Comparison of ENCODE assay signal across 8 cellular contexts in the genomic region with DNA sequence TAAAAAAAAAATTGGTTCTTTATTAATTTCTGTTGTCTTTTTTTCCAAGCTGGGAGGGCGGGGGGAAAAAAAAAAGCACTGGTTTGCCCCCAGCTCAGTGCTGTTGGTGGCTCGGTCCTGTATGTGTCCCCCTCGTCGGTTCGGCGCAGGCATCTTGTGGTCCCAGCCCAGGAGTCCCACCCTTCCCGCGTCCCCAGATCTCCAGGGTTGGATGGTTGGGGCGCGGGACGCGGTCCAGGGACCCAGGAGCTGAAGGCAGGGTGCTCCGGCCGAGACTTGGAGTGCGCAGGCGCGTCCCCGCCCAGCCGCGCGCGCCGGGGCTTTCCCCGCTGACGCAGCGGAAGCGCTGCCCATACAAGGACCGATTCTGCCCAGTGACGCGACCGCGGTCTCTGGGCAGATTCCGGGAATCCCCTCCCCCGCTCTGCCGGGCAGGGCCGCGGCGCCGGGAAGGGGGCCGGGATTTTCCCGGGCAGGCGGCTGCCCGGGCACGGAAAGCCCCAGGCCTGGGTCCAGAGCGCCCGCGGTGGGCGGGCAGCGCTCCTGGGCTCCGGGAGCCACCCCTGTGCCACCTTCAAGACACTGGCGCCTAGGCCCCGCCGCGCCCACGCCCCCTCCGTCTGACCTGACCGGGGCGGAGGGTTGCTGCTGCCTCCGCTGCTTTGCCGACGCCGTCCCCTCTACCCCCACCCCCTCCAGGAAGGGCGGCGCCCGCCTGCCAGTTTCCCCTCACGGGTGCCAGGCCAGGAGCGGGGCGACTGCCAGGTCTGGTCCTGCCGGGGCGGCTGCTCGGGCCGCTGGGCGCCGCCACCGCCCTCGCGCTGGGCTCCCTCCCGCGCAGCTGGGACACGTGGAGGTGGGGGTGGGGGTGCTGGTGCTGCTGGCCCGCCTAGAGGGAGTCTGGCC. TPM values are rescaled to one million over a fixed set of nuclear protein-coding genes. Genes with fewer than 3 reads are reported as not detected.
DNase-seq lines count a peak whose midpoint lies in the region; ATAC-seq and TF ChIP-seq lines count a peak whose summit lies in the region.

No MANE protein-coding gene starts in this region.

- no peak overlapping the region for H2AFZ ChIP-seq in Karpas-422 (ENCODE audit: low read length)

- no peaks in the 10 kb centered on the region for H3K9me2 ChIP-seq in Karpas-422 (replicated peaks; ENCODE audit: insufficient read depth, low read length)

- peak overlapping the region; percentile 91 to 100 (median 99) for H3K27ac Mint-ChIP-seq in CD8-positive, alpha-beta memory T cell
- H3K27ac Mint-ChIP-seq in nephron progenitor cell: peak overlapping the region; percentile 81
- H3K27ac Mint-ChIP-seq in stimulated activated naive CD8-positive, alpha-beta T cell treated with anti-CD3 and anti-CD28 coated beads, Interleukin-15, Interleukin-2, amounts not matched to agents 100 ng/mL and 50 ng/mL, for 24 hours: peak overlapping the region; percentile 98

- TF ChIP-seq CTCF in RWPE2 (IDR thresholded peaks at IDR 0.05; ENCODE audit: poor library complexity, severe bottlenecking): no peak
- TF ChIP-seq CTCF in fibroblast of the aortic adventitia (IDR thresholded peaks at IDR 0.05; ENCODE audit: insufficient read depth, low read length): no peak
- TF ChIP-seq CTCF in nephron progenitor cell (IDR thresholded peaks at IDR 0.05): no peak

- peaks cover 18% of the 10 kb centered on the region for H3K79me2 ChIP-seq in Karpas-422 (ENCODE audit: low read length)

- peaks cover 5% of the 10 kb centered on the region; the same call in 1 of the 2 replicates for H4K20me1 ChIP-seq in Karpas-422 (ENCODE audit: insufficient read depth, low read depth, low read length)

- H3K4me1 ChIP-seq in CD8-positive, alpha-beta memory T cell (ENCODE audit: insufficient read depth, low read length): peaks cover 42% of the 10 kb centered on the region
- H3K4me1 ChIP-seq in Karpas-422 (ENCODE audit: low read length): peaks cover 46% of the 10 kb centered on the region
- peaks cover 26% of the 10 kb centered on the region for H3K4me1 ChIP-seq in RWPE2 (ENCODE audit: insufficient read depth, poor library complexity, severe bottlenecking)

- H3K4me2 ChIP-seq in Karpas-422 (ENCODE audit: low read depth, low read length, poor library complexity, severe bottlenecking): peak overlapping the region; percentile 95

- H3K4me3 ChIP-seq in CD8-positive, alpha-beta memory T cell (ENCODE audit: low read length): peak overlapping the region; percentile 96
- H3K4me3 ChIP-seq in Karpas-422 (ENCODE audit: low read length) (peak overlapping the region; percentile 80), RWPE2 (ENCODE audit: severe bottlenecking) (peak overlapping the region; percentile 81), fibroblast of the aortic adventitia (ENCODE audit: low read depth, low read length) (peak overlapping the region; percentile 98)

- peaks cover 4% of the 10 kb centered on the region for H3K36me3 ChIP-seq in CD8-positive, alpha-beta memory T cell (ENCODE audit: insufficient read depth, low read length)
- H3K36me3 ChIP-seq in Karpas-422 (ENCODE audit: insufficient read depth, low read length) (no peaks in the 10 kb centered on the region), RWPE2 (ENCODE audit: low read depth) (peaks cover 16% of the 10 kb centered on the region)

- CTCF ChIA-PET in CD8-positive, alpha-beta memory T cell (lab: Charles Lee): interaction anchor here (1.3 to 13.7 kb wide), 4 partner anchors 13 to 54 kb away, joined by 3 to 483 read pairs (median 166); partner anchors contain the start of genes HOOK2 and RNASEH2A

- H3K4me1 Mint-ChIP-seq in CD8-positive, alpha-beta memory T cell: peaks cover 36 to 44% (median 41%) of the 10 kb centered on the region in 3 donors
- peaks cover 49% of the 10 kb centered on the region for H3K4me1 Mint-ChIP-seq in nephron progenitor cell
- H3K4me1 Mint-ChIP-seq in stimulated activated naive CD8-positive, alpha-beta T cell treated with anti-CD3 and anti-CD28 coated beads, Interleukin-15, Interleukin-2, amounts not matched to agents 100 ng/mL and 50 ng/mL, for 24 hours (ENCODE audit: low read depth): peaks cover 45% of the 10 kb centered on the region

- DNase-seq in CD8-positive, alpha-beta memory T cell: peak; percentile 91 to 98 (median 95)
- DNase-seq in Karpas-422 (peak; percentile 96), RWPE2 (ENCODE audit: low spot score) (peak; percentile 90), activated gamma-delta T cell (lab: John Stamatoyannopoulos, UW) (peak; percentile 99), fibroblast of the aortic adventitia (ENCODE audit: low read depth) (peak; percentile 91), nephron progenitor cell (peak; percentile 92)

- peaks cover 0 to 25% (median 4%) of the 10 kb centered on the region in 3 donors for H3K36me3 Mint-ChIP-seq in CD8-positive, alpha-beta memory T cell
- peaks cover 19% of the 10 kb centered on the region for H3K36me3 Mint-ChIP-seq in nephron progenitor cell (ENCODE audit: low read depth)
- peaks cover 6% of the 10 kb centered on the region for H3K36me3 Mint-ChIP-seq in stimulated activated naive CD8-positive, alpha-beta T cell treated with anti-CD3 and anti-CD28 coated beads, Interleukin-15, Interleukin-2, amounts not matched to agents 100 ng/mL and 50 ng/mL, for 24 hours (ENCODE audit: low read depth)

- no peaks in the 10 kb centered on the region for H3K9me3 ChIP-seq in CD8-positive, alpha-beta memory T cell (ENCODE audit: low read length)
- no peaks in the 10 kb centered on the region for H3K9me3 ChIP-seq in Karpas-422 (ENCODE audit: low read length)
- H3K9me3 ChIP-seq in RWPE2 (ENCODE audit: severe bottlenecking): no peaks in the 10 kb centered on the region

- POLR2A ChIA-PET in CD8-positive, alpha-beta memory T cell (lab: Charles Lee): interaction anchor here (0.7 to 7.5 kb wide), 14 partner anchors 7 to 631 kb away, joined by 3 to 167 read pairs (median 4); partner anchors contain the start of genes CALR, GET3, PRDX2 and RNASEH2A

- peaks cover 0 to 31% of the 10 kb centered on the region in 2 donors for H3K27me3 Mint-ChIP-seq in CD8-positive, alpha-beta memory T cell
- peaks cover 4% of the 10 kb centered on the region for H3K27me3 Mint-ChIP-seq in nephron progenitor cell (ENCODE audit: low read depth, poor library complexity)
- H3K27me3 Mint-ChIP-seq in stimulated activated naive CD8-positive, alpha-beta T cell treated with anti-CD3 and anti-CD28 coated beads, Interleukin-15, Interleukin-2, amounts not matched to agents 100 ng/mL and 50 ng/mL, for 24 hours: no peaks in the 10 kb centered on the region

- H3K27me3 ChIP-seq in CD8-positive, alpha-beta memory T cell (ENCODE audit: insufficient read depth, low read length, poor library complexity, severe bottlenecking): no peaks in the 10 kb centered on the region
- no peaks in the 10 kb centered on the region for H3K27me3 ChIP-seq in Karpas-422 (ENCODE audit: low read length)
- no peaks in the 10 kb centered on the region for H3K27me3 ChIP-seq in RWPE2 (ENCODE audit: insufficient read depth, poor library complexity, severe bottlenecking)

- H3K27ac ChIP-seq in CD8-positive, alpha-beta memory T cell (ENCODE audit: low read depth, low read length): peak overlapping the region; percentile 99
- H3K27ac ChIP-seq in Karpas-422 (ENCODE audit: low read length) (peak overlapping the region; percentile 84), RWPE2 (ENCODE audit: poor library complexity, severe bottlenecking) (peak overlapping the region; percentile 99)

- H3K9me3 Mint-ChIP-seq in CD8-positive, alpha-beta memory T cell: peaks cover 0 to 4% (median 2%) of the 10 kb centered on the region in 5 donors
- no peaks in the 10 kb centered on the region for H3K9me3 Mint-ChIP-seq in nephron progenitor cell
- no peaks in the 10 kb centered on the region for H3K9me3 Mint-ChIP-seq in stimulated activated naive CD8-positive, alpha-beta T cell treated with anti-CD3 and anti-CD28 coated beads, Interleukin-15, Interleukin-2, amounts not matched to agents 100 ng/mL and 50 ng/mL, for 24 hours

- ATAC-seq in GM21360 (IDR thresholded peaks at IDR 0.05; ENCODE audit: unreplicated experiment) (peak; percentile 29), RWPE2 (ENCODE audit: low read depth) (peak; percentile 26)

- peak overlapping the region; percentile 90 to 100 (median 96) for H3K4me3 Mint-ChIP-seq in CD8-positive, alpha-beta memory T cell
- H3K4me3 Mint-ChIP-seq in nephron progenitor cell: peak overlapping the region; percentile 87
- H3K4me3 Mint-ChIP-seq in stimulated activated naive CD8-positive, alpha-beta T cell treated with anti-CD3 and anti-CD28 coated beads, Interleukin-15, Interleukin-2, amounts not matched to agents 100 ng/mL and 50 ng/mL, for 24 hours: peak overlapping the region; percentile 96

- peak overlapping the region; percentile 96 for H3K9ac ChIP-seq in Karpas-422 (ENCODE audit: low read length)

RNA-seq across cellular contexts. Expression of gene JUNB, which starts 2.3 kb away (rescaled TPM):
- 100 to 1,000 TPM; 249 to 259 TPM for total RNA-seq in CD8-positive, alpha-beta memory T cell
- 1,529 TPM for polyA plus RNA-seq in CD8-positive, alpha-beta memory T cell
- 60.0 and 156 TPM in 2 replicates for total RNA-seq in Karpas-422 (2014; rRNA removed; shearing (Covaris generic); ENCODE audit: low replicate concordance)
- total RNA-seq in fibroblast of the aortic adventitia (ENCODE audit: low replicate concordance): 87.9 and 263 TPM in 2 replicates

RNA-seq across cellular contexts. Expression of gene PRDX2, which starts 8.1 kb away (rescaled TPM):
- total RNA-seq in CD8-positive, alpha-beta memory T cell: 100 to 1,000 TPM; 183 to 184 TPM
- polyA plus RNA-seq in CD8-positive, alpha-beta memory T cell: 257 TPM
- 372 and 566 TPM in 2 replicates for total RNA-seq in Karpas-422 (2014; rRNA removed; shearing (Covaris generic); ENCODE audit: low replicate concordance)
- 66.7 and 163 TPM in 2 replicates for total RNA-seq in fibroblast of the aortic adventitia (ENCODE audit: low replicate concordance)

RNA-seq across cellular contexts. Expression of gene THSD8, which starts 8.3 kb away (rescaled TPM):
- 10 to 100 TPM; 24.6 to 31.0 TPM for total RNA-seq in CD8-positive, alpha-beta memory T cell
- polyA plus RNA-seq in CD8-positive, alpha-beta memory T cell: not detected
- total RNA-seq in Karpas-422 (2014; rRNA removed; shearing (Covaris generic); ENCODE audit: low replicate concordance): 9.0 TPM in 1 of 2 replicates, not detected in the other
- total RNA-seq in fibroblast of the aortic adventitia (ENCODE audit: low replicate concordance): not detected in 2 replicates

RNA-seq across cellular contexts. Expression of gene RNASEH2A, which starts 12.8 kb away (rescaled TPM):
- 10 to 100 TPM; 51.5 to 62.4 TPM for total RNA-seq in CD8-positive, alpha-beta memory T cell
- polyA plus RNA-seq in CD8-positive, alpha-beta memory T cell: 24.1 TPM
- 37.8 and 48.4 TPM in 2 replicates for total RNA-seq in Karpas-422 (2014; rRNA removed; shearing (Covaris generic); ENCODE audit: low replicate concordance)
- 12.8 and 37.4 TPM in 2 replicates for total RNA-seq in fibroblast of the aortic adventitia (ENCODE audit: low replicate concordance)

RNA-seq across cellular contexts. Expression of gene HOOK2, which starts 18.2 kb away (rescaled TPM):
- total RNA-seq in CD8-positive, alpha-beta memory T cell: 10 to 100 TPM in 1 of 2 experiments, 1 to 10 TPM in 1; 9.8 to 11.4 TPM
- polyA plus RNA-seq in CD8-positive, alpha-beta memory T cell: 2.9 TPM
- 7.6 and 21.2 TPM in 2 replicates for total RNA-seq in Karpas-422 (2014; rRNA removed; shearing (Covaris generic); ENCODE audit: low replicate concordance)
- 15.5 and 31.2 TPM in 2 replicates for total RNA-seq in fibroblast of the aortic adventitia (ENCODE audit: low replicate concordance)

Comparison
In these comparisons a context has a peak if more than half of its experiments do, and no peak if none do; other contexts are left out.
1. Peak in every context shown above with its lines: DNase-seq, ATAC-seq, H3K4me3 ChIP-seq and H3K27ac ChIP-seq.